7 cellular contexts compared by ENCODE assay signal in the genomic region with DNA sequence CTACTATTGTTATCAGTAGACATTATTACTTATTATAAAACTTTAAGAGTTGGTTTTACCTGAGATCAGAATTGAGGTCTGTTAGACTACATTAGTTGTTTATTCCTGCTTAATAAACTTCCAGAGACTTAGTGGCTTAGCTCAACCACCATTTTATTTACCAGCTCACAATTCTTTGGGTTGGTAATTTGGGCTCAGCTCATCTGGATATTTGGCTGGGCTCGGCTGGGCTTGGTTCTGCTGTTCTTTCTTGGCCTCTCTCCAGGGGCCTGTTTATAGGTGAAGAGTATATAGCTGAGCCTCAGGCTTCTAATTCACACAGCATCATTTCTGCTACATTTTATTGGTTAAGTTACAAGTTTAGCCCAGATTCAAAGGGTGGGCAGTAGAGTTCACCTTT.
"Had no signal": no experiment of that assay in that cellular context is flagged by ENCODE, and none has a peak within 500 bp of the region (broad histone marks: within the 10 kb centered on the region; RNA-seq: fewer than 3 reads in every experiment).

No MANE protein-coding gene starts in this region.

- H3K27ac Mint-ChIP-seq: IgD-negative memory B cell had no signal

- H3K9me3 ChIP-seq: HAP-1 had no signal

- H3K4me3 ChIP-seq: GM23248, HAP-1 had no signal

- DNase-seq: GOT3, H7, KBM-7 had no signal

- H3K9me3 Mint-ChIP-seq: IgD-negative memory B cell had no signal

- H3K27me3 Mint-ChIP-seq: IgD-negative memory B cell had no signal

- H3K4me3 Mint-ChIP-seq: IgD-negative memory B cell had no signal

- H3K4me1 ChIP-seq: HAP-1 had no signal

- FAIRE-seq: HepG2 had no signal
